20 cellular contexts compared by ENCODE assay signal in genomic region chr14:102439556-102439955, GRCh38.
"Had no signal": no experiment of that assay in that cellular context is flagged by ENCODE, and none has a peak within 500 bp of the region (broad histone marks: within the 10 kb centered on the region; RNA-seq: fewer than 3 reads in every experiment).

No MANE protein-coding gene starts in this region.

- H3K9me3 ChIP-seq: SJCRH30 had no signal

- DNase-seq: IMR-90, Kasumi-1, MM.1S, NCI-H1092 treated with DMSO at 0.1 percent for 48 hours, NCI-H1436, NCI-H187, NCI-H2029, NCI-H2081 treated with DMSO at 0.1 percent for 48 hours, NCI-H2171, NCI-H226, NCI-H446, NCI-H510A, NCI-H524 treated with DMSO at 0.1 percent for 48 hours, NCI-H69, NCI-H774, SHP77 treated with DMSO at 0.1 percent for 48 hours, SJCRH30 had no signal

- FAIRE-seq: HepG2 had no signal

- ATAC-seq: HepG2, Right ventricle myocardium inferior had no signal

- H3K27ac ChIP-seq: KMS-11, SJCRH30 had no signal

- H3K4me3 ChIP-seq: SJCRH30 had no signal

- H3K27me3 ChIP-seq: SJCRH30 had no signal
